ENCODE assay signal across 11 cellular contexts in genomic region chr2:164780611-164781167, GRCh38.
"Had no signal": no experiment of that assay in that cellular context is flagged by ENCODE, and none has a peak within 500 bp of the region (broad histone marks: within the 10 kb centered on the region; RNA-seq: fewer than 3 reads in every experiment).

No MANE protein-coding gene starts in this region.

- DNase-seq: activated CD4-positive, alpha-beta memory T cell treated with anti-CD3 and anti-CD28 coated beads for 36 hours; activated effector memory CD4-positive, alpha-beta T cell treated with anti-CD3 and anti-CD28 coated beads, Interleukin-2, amount 50 U/mL, for 16 hours; activated naive CD8-positive, alpha-beta T cell treated with anti-CD3 and anti-CD28 coated beads, Interleukin-2, amount 10 ng/mL, durations not matched to agents 7 days and 5 days; activated T-cell treated with anti-CD3 and anti-CD28 coated beads, Interleukin-2, amount 50 U/mL, for 4 hours; aorta; effector CD8-positive, alpha-beta T cell; natural killer cell; SK-N-SH; stimulated activated CD4-positive, alpha-beta T cell treated with anti-CD3 and anti-CD28 coated beads, Interleukin-4, amount 100 ng/mL, for 1 hour; T-helper 1 cell had no signal

- H3K9ac ChIP-seq: SK-N-SH had no signal

- H3K9me3 ChIP-seq: SK-N-SH had no signal

- H3K27ac ChIP-seq: VCaP had no signal

- H3K4me2 ChIP-seq: SK-N-SH had no signal
